ENCODE assay signal across 10 cellular contexts in the genomic region with DNA sequence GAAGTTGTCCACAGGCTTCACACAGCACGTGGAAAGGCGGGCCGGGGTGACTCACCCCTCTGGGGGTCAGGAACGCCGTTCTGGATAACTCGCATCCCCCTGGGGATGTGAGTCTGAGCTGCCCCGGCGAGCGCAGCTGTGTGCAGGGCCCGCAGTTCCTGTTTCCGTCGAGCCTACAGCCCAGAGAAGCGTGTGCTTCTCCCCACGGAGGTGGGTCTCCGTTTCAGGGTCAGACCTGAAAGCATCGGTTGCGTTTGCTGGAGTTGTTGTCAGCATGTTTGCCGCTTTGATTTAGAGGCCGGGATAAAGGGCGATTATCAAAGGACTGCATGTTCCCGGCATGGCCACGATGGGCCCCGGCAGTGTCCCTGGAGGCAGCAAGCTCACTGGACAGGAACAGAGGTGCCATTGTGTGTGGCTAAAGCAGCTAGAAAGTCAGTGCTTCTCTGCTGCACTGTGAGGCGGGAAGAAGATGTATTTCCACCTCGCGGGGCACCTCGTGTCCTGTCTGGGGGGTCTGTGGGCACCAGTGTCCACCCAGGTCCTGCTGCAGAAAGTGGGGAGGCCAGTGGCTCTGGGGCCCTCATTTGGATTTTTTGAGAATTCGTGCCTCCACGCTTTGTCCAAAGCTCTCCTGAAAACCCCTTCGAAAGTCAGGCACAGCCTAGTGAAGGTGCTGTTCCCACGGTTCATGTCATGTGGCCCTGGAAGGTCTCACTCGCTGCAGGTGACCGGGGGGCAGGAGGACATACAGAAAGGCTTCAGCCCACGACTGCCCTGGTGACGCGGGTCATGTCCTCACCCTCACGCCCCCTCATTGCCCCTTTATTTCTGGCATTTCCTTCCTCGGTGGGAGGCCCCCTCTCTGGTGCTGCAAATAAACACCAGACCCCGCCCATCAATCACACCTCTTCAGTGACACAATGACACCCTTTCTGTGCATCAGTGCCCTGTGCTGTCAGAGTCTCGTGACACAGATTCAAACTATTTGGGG. TPM values are rescaled to one million over a fixed set of nuclear protein-coding genes. Genes with fewer than 3 reads are reported as not detected.
DNase-seq lines count a peak whose midpoint lies in the region; ATAC-seq, FAIRE-seq and TF ChIP-seq lines count a peak whose summit lies in the region.
"Had no signal": no experiment of that assay in that cellular context is flagged by ENCODE, and none has a peak within 500 bp of the region (broad histone marks: within the 10 kb centered on the region; RNA-seq: fewer than 3 reads in every experiment).

No MANE protein-coding gene starts in this region.

- intact Hi-C loops in left ventricle myocardium inferior (cut with micrococcal nuclease) = no loop called here

- H3K9me3 ChIP-seq in left ventricle myocardium inferior (replicated peaks) = no peaks in the 10 kb centered on the region
- H3K9me3 ChIP-seq: left lung, SJSA1 had no signal

- TF ChIP-seq CTCF in left ventricle myocardium inferior (IDR thresholded peaks at IDR 0.05; ENCODE audit: borderline replicate concordance) = no peak

- DNase-seq in RCC 7860 (ENCODE audit: low spot score) (peak; percentile 31), left ventricle myocardium inferior (peak; percentile 41), superior temporal gyrus (ENCODE audit: extremely low spot score) (peak; percentile 78), activated T-cell treated with anti-CD3 and anti-CD28 coated beads for 4 hours (no peak), Kasumi-1 (lab: John Stamatoyannopoulos, UW) (no peak)
- DNase-seq in activated CD4-positive, alpha-beta T cell treated with anti-CD3 and anti-CD28 coated beads for 1 hour = no peak

- peaks cover 27% of the 10 kb centered on the region for H3K4me1 ChIP-seq in left ventricle myocardium inferior
- H3K4me1 ChIP-seq: left lung, SJSA1 had no signal

- H3K36me3 ChIP-seq in left ventricle myocardium inferior = no peaks in the 10 kb centered on the region
- H3K36me3 ChIP-seq: left lung, SJSA1 had no signal

- peak overlapping the region; percentile 48 for H3K27ac ChIP-seq in left ventricle myocardium inferior (replicated peaks)
- H3K27ac ChIP-seq: left lung, SJSA1 had no signal

- ATAC-seq in GM18858 (IDR thresholded peaks at IDR 0.05; ENCODE audit: unreplicated experiment) (peak; percentile 73), HG02678 (IDR thresholded peaks at IDR 0.05; ENCODE audit: unreplicated experiment) (peak; percentile 84)
- ATAC-seq: left lung had no signal

- H3K4me3 ChIP-seq in left ventricle myocardium inferior = peak overlapping the region; percentile 25
- H3K4me3 ChIP-seq: left lung, SJSA1 had no signal

- FAIRE-seq in RCC 7860 (lab: Jason Lieb, UNC) = no peak

- no peaks in the 10 kb centered on the region for H3K27me3 ChIP-seq in left ventricle myocardium inferior (ENCODE audit: low read depth)
- H3K27me3 ChIP-seq: SJSA1 had no signal

RNA-seq across cellular contexts. Expression of gene GDI2, which starts 27.4 kb away (rescaled TPM):
- 93.2 TPM for total RNA-seq in left ventricle myocardium inferior

RNA-seq across cellular contexts. Expression of gene ANKRD16, which starts 49.1 kb away (rescaled TPM):
- total RNA-seq in left ventricle myocardium inferior = 2.3 TPM

RNA-seq across cellular contexts. Expression of gene FBH1, which starts 49.4 kb away (rescaled TPM):
- 75.5 TPM for total RNA-seq in left ventricle myocardium inferior

Comparison
In these comparisons a context has a peak if more than half of its experiments do, and no peak if none do; other contexts are left out.
1. DNase-seq: peak in RCC 7860 (single experiment), left ventricle myocardium inferior (single experiment) and superior temporal gyrus (single experiment); none in activated T-cell treated with anti-CD3 and anti-CD28 coated beads for 4 hours (single experiment), Kasumi-1 (0 of 2) and activated CD4-positive, alpha-beta T cell treated with anti-CD3 and anti-CD28 coated beads for 1 hour (single experiment).